Comparison of ENCODE assay signal across 15 cellular contexts in the genomic region with DNA sequence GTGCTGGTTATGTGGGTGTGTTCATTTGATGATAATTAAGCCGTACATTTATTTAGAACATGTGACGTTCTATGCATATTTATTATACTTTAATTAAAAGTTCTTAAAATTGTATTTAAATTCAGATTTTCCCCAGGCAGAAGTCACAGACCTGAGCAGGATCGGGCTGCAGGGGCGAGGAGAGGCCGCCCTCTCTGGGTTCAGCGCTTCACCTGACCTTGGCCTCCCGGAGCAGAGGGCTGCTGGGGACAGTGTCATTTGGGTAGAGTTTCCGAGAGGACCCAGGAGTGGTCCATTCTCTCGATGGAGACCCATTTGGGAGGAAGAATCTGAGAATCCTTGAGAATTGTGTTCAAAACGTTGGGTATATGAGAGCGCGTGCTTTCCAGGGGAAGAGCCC. TPM values are rescaled to one million over a fixed set of nuclear protein-coding genes. Genes with fewer than 3 reads are reported as not detected.
DNase-seq lines count a peak whose midpoint lies in the region; ATAC-seq and TF ChIP-seq lines count a peak whose summit lies in the region.
"Had no signal": no experiment of that assay in that cellular context is flagged by ENCODE, and none has a peak within 500 bp of the region (broad histone marks: within the 10 kb centered on the region; RNA-seq: fewer than 3 reads in every experiment).

No MANE protein-coding gene starts in this region.

- H3K9me3 ChIP-seq in HUES48 (ENCODE audit: control insufficient read depth, insufficient read depth, low read length) (no peaks in the 10 kb centered on the region), iPS-18c (ENCODE audit: control insufficient read depth, insufficient read depth, low read length) (no peaks in the 10 kb centered on the region), neural progenitor cell (ENCODE audit: low read depth) (no peaks in the 10 kb centered on the region)
- H3K9me3 ChIP-seq: Caco-2 had no signal

- no peak overlapping the region for H3K27ac Mint-ChIP-seq in chondrocyte (ENCODE audit: unreplicated experiment)
- no peak overlapping the region for H3K27ac Mint-ChIP-seq in neural progenitor cell
- no peak overlapping the region for H3K27ac Mint-ChIP-seq in naive thymus-derived CD8-positive, alpha-beta T cell
- H3K27ac Mint-ChIP-seq in activated T-helper 17 cell treated with anti-CD3 and anti-CD28 coated beads, Interleukin-2, amount 50 U/mL, for 72 hours, result no peak overlapping the region

- H3K27ac ChIP-seq in HUES48 (ENCODE audit: low read depth, low read length) (no peak overlapping the region), neural progenitor cell (no peak overlapping the region)
- H3K27ac ChIP-seq: PC-9 had no signal

- H3K9me3 Mint-ChIP-seq in chondrocyte (ENCODE audit: low read depth) (peaks cover 9% of the 10 kb centered on the region), neural progenitor cell (peaks cover 2% of the 10 kb centered on the region)
- H3K9me3 Mint-ChIP-seq in naive thymus-derived CD8-positive, alpha-beta T cell, result peaks cover 0 to 9% (median 3%) of the 10 kb centered on the region in 9 donors
- no peaks in the 10 kb centered on the region for H3K9me3 Mint-ChIP-seq in activated T-helper 17 cell treated with anti-CD3 and anti-CD28 coated beads, Interleukin-2, amount 50 U/mL, for 72 hours

- H3K27me3 Mint-ChIP-seq in chondrocyte (ENCODE audit: low read depth), result peaks cover 33% of the 10 kb centered on the region
- H3K27me3 Mint-ChIP-seq in neural progenitor cell (ENCODE audit: insufficient read depth, low read depth), result peaks cover 27% of the 10 kb centered on the region
- H3K27me3 Mint-ChIP-seq in naive thymus-derived CD8-positive, alpha-beta T cell, result peaks cover 33 to 65% (median 52%) of the 10 kb centered on the region in 5 donors
- peaks cover 39% of the 10 kb centered on the region for H3K27me3 Mint-ChIP-seq in activated T-helper 17 cell treated with anti-CD3 and anti-CD28 coated beads, Interleukin-2, amount 50 U/mL, for 72 hours

- H3K9ac ChIP-seq in HUES48 (ENCODE audit: low read depth, low read length), result no peak overlapping the region
- no peak overlapping the region for H3K9ac ChIP-seq in neural progenitor cell

- H3K4me2 ChIP-seq in neural progenitor cell, result peak overlapping the region; percentile 79
- H3K4me2 ChIP-seq: PC-9 had no signal

- H3F3A ChIP-seq in neural progenitor cell (ENCODE audit: low read depth), result peaks cover 6% of the 10 kb centered on the region

- H3K4me3 ChIP-seq in HUES48 (ENCODE audit: low read depth, low read length), result peak overlapping the region; percentile 58
- peak overlapping the region; percentile 51 for H3K4me3 ChIP-seq in iPS-18c (ENCODE audit: insufficient read depth, low read depth, low read length)
- peak overlapping the region; percentile 44 for H3K4me3 ChIP-seq in neural progenitor cell
- H3K4me3 ChIP-seq: PC-9 had no signal

- H3K4me1 ChIP-seq in HUES48 (ENCODE audit: control insufficient read depth, insufficient read depth, low read length) (peaks cover 3% of the 10 kb centered on the region; the same call in 1 of the 2 replicates), neural progenitor cell (no peaks in the 10 kb centered on the region)

- peak overlapping the region; percentile 57 for H2AFZ ChIP-seq in neural progenitor cell (replicated peaks)
- H2AFZ ChIP-seq: PC-9 had no signal

- DNase-seq in chondrocyte (ENCODE audit: low spot score) (no peak), neural progenitor cell (ENCODE audit: low spot score) (no peak), NCI-H2107 (lab: John Stamatoyannopoulos, UW) (no peak)
- no peak for DNase-seq in naive thymus-derived CD8-positive, alpha-beta T cell
- DNase-seq: AML-193; Caco-2; NCI-H2081 treated with DMSO at 0.1 percent for 48 hours; NCI-H2227 treated with DMSO at 0.1 percent for 48 hours; NCI-H524 treated with DMSO at 0.1 percent for 48 hours; NK-92 treated with Interleukin-12 subunit alpha and Interleukin-12 subunit beta, amount 100 ng/mL, for 24 hours; PC-9 had no signal

- POLR2A ChIA-PET in naive thymus-derived CD8-positive, alpha-beta T cell (lab: Charles Lee), result no interaction called here

- H3K4me3 Mint-ChIP-seq in chondrocyte (ENCODE audit: unreplicated experiment), result peak overlapping the region; percentile 16
- peak overlapping the region; percentile 81 for H3K4me3 Mint-ChIP-seq in neural progenitor cell
- H3K4me3 Mint-ChIP-seq in naive thymus-derived CD8-positive, alpha-beta T cell, result peak overlapping the region in 1 of 10 donors; percentile 5
- H3K4me3 Mint-ChIP-seq in activated T-helper 17 cell treated with anti-CD3 and anti-CD28 coated beads, Interleukin-2, amount 50 U/mL, for 72 hours, result no peak overlapping the region

- H3K4me1 Mint-ChIP-seq in chondrocyte (ENCODE audit: low read depth), result peaks cover 15% of the 10 kb centered on the region
- H3K4me1 Mint-ChIP-seq in neural progenitor cell, result peaks cover 25% of the 10 kb centered on the region
- H3K4me1 Mint-ChIP-seq in naive thymus-derived CD8-positive, alpha-beta T cell, result peaks cover 5 to 16% (median 7%) of the 10 kb centered on the region in 4 donors
- no peaks in the 10 kb centered on the region for H3K4me1 Mint-ChIP-seq in activated T-helper 17 cell treated with anti-CD3 and anti-CD28 coated beads, Interleukin-2, amount 50 U/mL, for 72 hours

- TF ChIP-seq CTCF in chondrocyte (IDR thresholded peaks at IDR 0.05) (no peak), neural progenitor cell (IDR thresholded peaks at IDR 0.05) (no peak)

- H4K20me1 ChIP-seq in neural progenitor cell (ENCODE audit: low read depth), result no peaks in the 10 kb centered on the region

- H3K79me2 ChIP-seq in neural progenitor cell (ENCODE audit: low read depth), result no peaks in the 10 kb centered on the region

- ATAC-seq in naive thymus-derived CD8-positive, alpha-beta T cell, result no peak
- ATAC-seq in GM19467 (IDR thresholded peaks at IDR 0.05; ENCODE audit: unreplicated experiment), result no peak
- ATAC-seq in activated T-helper 17 cell treated with anti-CD3 and anti-CD28 coated beads, Interleukin-2, amount 50 U/mL, for 72 hours (replicated peaks), result no peak

- H3K27me3 ChIP-seq in HUES48 (ENCODE audit: control insufficient read depth, insufficient read depth, low read length), result peaks cover 29% of the 10 kb centered on the region
- H3K27me3 ChIP-seq in neural progenitor cell, result peaks cover 70% of the 10 kb centered on the region

- H3K36me3 ChIP-seq in HUES48 (ENCODE audit: control insufficient read depth, insufficient read depth, low read length), result no peaks in the 10 kb centered on the region
- no peaks in the 10 kb centered on the region for H3K36me3 ChIP-seq in neural progenitor cell

- H3K36me3 Mint-ChIP-seq in chondrocyte (ENCODE audit: low read depth) (peaks cover 3% of the 10 kb centered on the region), neural progenitor cell (no peaks in the 10 kb centered on the region)
- peaks cover 0 to 5% (median 2%) of the 10 kb centered on the region in 3 donors for H3K36me3 Mint-ChIP-seq in naive thymus-derived CD8-positive, alpha-beta T cell
- H3K36me3 Mint-ChIP-seq in activated T-helper 17 cell treated with anti-CD3 and anti-CD28 coated beads, Interleukin-2, amount 50 U/mL, for 72 hours (ENCODE audit: low read depth), result no peaks in the 10 kb centered on the region

RNA-seq across cellular contexts. Expression of a gene that starts 12.0 kb away (rescaled TPM):
- total RNA-seq in chondrocyte (16.5 to 22.8 TPM (median 18.1 TPM) in 3 replicates), neural progenitor cell (ENCODE audit: low replicate concordance) (56.0 and 67.7 TPM in 2 replicates)
- 10 to 100 TPM; 35.2 to 35.5 TPM for total RNA-seq in naive thymus-derived CD8-positive, alpha-beta T cell
- 10 to 100 TPM in 1 of 3 donors, 1 to 10 TPM in 2; 5.3 to 11.0 (median 6.3) TPM for polyA plus RNA-seq in naive thymus-derived CD8-positive, alpha-beta T cell
- 10 to 100 TPM; 86.0 to 96.7 TPM for total RNA-seq in activated T-helper 17 cell treated with anti-CD3 and anti-CD28 coated beads, Interleukin-2, amount 50 U/mL, for 72 hours
